9 cellular contexts compared by ENCODE assay signal in the genomic region with DNA sequence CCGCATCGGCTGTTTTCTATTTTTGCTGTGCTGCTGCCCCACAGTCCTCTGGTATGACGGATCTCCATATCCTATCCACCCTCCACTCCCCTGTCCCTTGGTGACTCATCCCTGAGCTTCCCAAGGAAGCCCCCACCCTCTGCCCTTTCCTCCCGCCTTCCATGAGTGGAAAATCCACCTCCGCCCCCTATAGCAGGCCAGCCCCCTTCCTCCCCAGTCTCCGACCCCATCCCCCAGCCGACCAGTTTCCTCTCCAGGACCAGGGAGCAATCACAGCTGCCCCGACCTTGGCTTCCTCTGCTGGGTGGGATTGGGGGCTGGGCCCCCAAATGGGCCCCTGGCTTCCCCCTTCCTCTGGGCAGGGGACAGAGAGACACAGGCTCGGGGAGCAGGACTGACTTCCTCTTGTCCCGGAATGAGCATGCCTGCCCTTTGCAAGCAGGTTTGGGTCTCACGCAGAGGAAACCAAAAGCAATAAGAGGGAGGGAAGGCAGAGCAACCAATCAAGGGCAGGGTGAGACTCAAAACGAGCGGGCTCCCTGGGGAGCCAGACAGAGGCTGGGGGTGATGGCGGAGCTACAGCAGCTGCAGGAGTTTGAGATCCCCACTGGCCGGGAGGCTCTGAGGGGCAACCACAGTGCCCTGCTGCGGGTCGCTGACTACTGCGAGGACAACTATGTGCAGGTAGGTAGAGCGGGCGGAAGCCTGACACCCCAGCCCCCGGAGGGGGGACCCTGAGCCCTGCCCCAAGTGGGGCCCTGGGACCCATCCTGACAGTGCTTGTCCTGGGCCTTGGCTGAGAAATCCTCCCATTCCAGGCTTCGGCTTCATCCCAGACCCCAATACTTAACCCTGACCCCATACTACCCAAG. TPM values are rescaled to one million over a fixed set of nuclear protein-coding genes. Genes with fewer than 3 reads are reported as not detected.
DNase-seq lines count a peak whose midpoint lies in the region; ATAC-seq, FAIRE-seq and TF ChIP-seq lines count a peak whose summit lies in the region.
"Had no signal": no experiment of that assay in that cellular context is flagged by ENCODE, and none has a peak within 500 bp of the region (broad histone marks: within the 10 kb centered on the region; RNA-seq: fewer than 3 reads in every experiment).

A gene with protein sequence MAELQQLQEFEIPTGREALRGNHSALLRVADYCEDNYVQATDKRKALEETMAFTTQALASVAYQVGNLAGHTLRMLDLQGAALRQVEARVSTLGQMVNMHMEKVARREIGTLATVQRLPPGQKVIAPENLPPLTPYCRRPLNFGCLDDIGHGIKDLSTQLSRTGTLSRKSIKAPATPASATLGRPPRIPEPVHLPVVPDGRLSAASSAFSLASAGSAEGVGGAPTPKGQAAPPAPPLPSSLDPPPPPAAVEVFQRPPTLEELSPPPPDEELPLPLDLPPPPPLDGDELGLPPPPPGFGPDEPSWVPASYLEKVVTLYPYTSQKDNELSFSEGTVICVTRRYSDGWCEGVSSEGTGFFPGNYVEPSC (plus strand): TSS at position 550 of the 872 bp plus-strand sequence. CDS start 18 bp downstream, at position 568.
Gene GNGT2 (minus strand): TSS at position 417 of the 872 bp plus-strand sequence. CDS start 3,152 bp downstream, outside the sequence.

- DNase-seq in GM19238 (ENCODE audit: insufficient read length, low spot score) (peak; percentile 93), H1 (ENCODE audit: low read depth in 1 of 2, low spot score in 2 of 2) (peak in 1 of 2 experiments; percentile 60), neuronal stem cell (ENCODE audit: low spot score) (no peak), mucosa of gallbladder (ENCODE audit: low spot score) (no peak), NCI-H2171 treated with DMSO at 0.1 percent for 48 hours (lab: John Stamatoyannopoulos, UW) (no peak)

- H3K36me3 ChIP-seq in ACC112 (ENCODE audit: insufficient read depth, low read length) (no peaks in the 10 kb centered on the region), H1 (ENCODE audit: control insufficient read depth in 2 of 4, insufficient read depth in 4 of 4, low read length in 3 of 4) (no peaks in the 10 kb centered on the region), neuronal stem cell (replicated peaks in 1 of 2; ENCODE audit: control insufficient read depth in 2 of 2, insufficient read depth in 2 of 2, low read length in 2 of 2) (no peaks in the 10 kb centered on the region)

- H2BK20ac ChIP-seq in H1 (ENCODE audit: low read length) = peak within 1 kb of the TSS; percentile 93; the same call in 1 of the 2 replicates

- no peak within 1 kb of the TSS for H3K56ac ChIP-seq in H1 (replicated peaks; ENCODE audit: insufficient read length, low read depth, low read length)

- H2BK15ac ChIP-seq in H1 (ENCODE audit: low read length) (peak within 1 kb of the TSS; percentile 99), neuronal stem cell (ENCODE audit: low read length) (no peak within 1 kb of the TSS)

- no peak for TF ChIP-seq EP300 in H1 (IDR thresholded peaks at IDR 0.05; ENCODE audit: borderline replicate concordance in 1 of 2, low read depth in 2 of 2, low read length in 2 of 2)

- H3K9me3 ChIP-seq in H1 (ENCODE audit: insufficient read depth in 2 of 2, low read depth in 1 of 2, low read length in 1 of 2) (no peaks in the 10 kb centered on the region), neuronal stem cell (replicated peaks in 1 of 2; ENCODE audit: control insufficient read depth in 2 of 2, insufficient read depth in 1 of 2, low read depth in 1 of 2, low read length in 2 of 2) (no peaks in the 10 kb centered on the region)

- FAIRE-seq in H1 (lab: Jason Lieb, UNC) = no peak
- FAIRE-seq: G401.6 had no signal

- H4K5ac ChIP-seq in H1 (ENCODE audit: insufficient read length, low read depth, low read length) = no peak within 1 kb of the TSS

- ATAC-seq in HG03342 (IDR thresholded peaks at IDR 0.05; ENCODE audit: unreplicated experiment) = peak; percentile 80
- ATAC-seq in activated CD4-positive, CD25-positive, alpha-beta regulatory T cell treated with anti-CD3 and anti-CD28 coated beads, Interleukin-2, amount 50 U/mL, for 24 hours = peak; percentile 95 to 98

- H3K27ac ChIP-seq in ACC112 (ENCODE audit: low read depth, low read length) (no peak within 1 kb of the TSS), H1 (ENCODE audit: low read depth, low read length) (0 out of 2 replicates have a peak within 1 kb of the TSS, but pooled peaks have one; percentile 12), neuronal stem cell (replicated peaks; ENCODE audit: low read length) (no peak within 1 kb of the TSS)

- 64% methylated on average over 16 of the region's 22 CpGs; no CpG with 5 or more reads in 1 of the 2 experiments for WGBS in H1 (ENCODE audit: extremely low coverage in 1 of 2, insufficient coverage in 1 of 2, insufficient read length in 1 of 2, insufficient replicate concordance in 2 of 2, low coverage in 1 of 2, low lambda C conversion rate in 2 of 2, missing lambda C conversion rate in 1 of 2), 2 experiments
- WGBS in neuronal stem cell (ENCODE audit: extremely low coverage in 2 of 2, insufficient read length in 2 of 2, insufficient replicate concordance in 1 of 2), 2 donors = no CpG with 5 or more reads among the region's 22 CpGs

- no peak within 1 kb of the TSS for H3K23ac ChIP-seq in H1 (ENCODE audit: insufficient read length)
- no peak within 1 kb of the TSS for H3K23ac ChIP-seq in neuronal stem cell (ENCODE audit: low read depth, low read length, poor library complexity)

- H3K4me2 ChIP-seq in H1 (ENCODE audit: insufficient read depth in 1 of 2, low read depth in 2 of 2, low read length in 2 of 2) (peak within 1 kb of the TSS; percentile 50 to 59), neuronal stem cell (ENCODE audit: insufficient read depth, low read length, poor library complexity, severe bottlenecking) (no peak within 1 kb of the TSS)

- no peak for TF ChIP-seq RAD21 in H1 (IDR thresholded peaks at IDR 0.05 in 1 of 2, conservative IDR thresholded peaks at IDR 0.05 in 1 of 2; ENCODE audit: low read depth in 2 of 2, low read length in 2 of 2)

- H3K14ac ChIP-seq in H1 (ENCODE audit: insufficient read length) (no peak within 1 kb of the TSS), neuronal stem cell (ENCODE audit: low read length) (peak within 1 kb of the TSS; percentile 63)

- H2BK120ac ChIP-seq in H1 (replicated peaks; ENCODE audit: low read depth, low read length) (no peak within 1 kb of the TSS), neuronal stem cell (ENCODE audit: low read depth, low read length) (peak within 1 kb of the TSS; percentile 72)

- H4K8ac ChIP-seq in H1 (ENCODE audit: extremely low read depth, insufficient read depth, low read length) (no peak within 1 kb of the TSS; the same call in 1 of the 2 replicates), neuronal stem cell (ENCODE audit: low read depth, low read length) (peak within 1 kb of the TSS; percentile 23)

- peak within 1 kb of the TSS; percentile 39; the same call in 1 of the 2 replicates for H2BK12ac ChIP-seq in H1 (ENCODE audit: low read depth, low read length)
- peak within 1 kb of the TSS; percentile 10 for H2BK12ac ChIP-seq in neuronal stem cell (ENCODE audit: low read length)

- TF ChIP-seq CTCF in H1 (IDR thresholded peaks at IDR 0.05; ENCODE audit: control extremely low read depth in 1 of 3, insufficient read depth in 1 of 3, low read depth in 1 of 3, low read length in 3 of 3) = no peak

- CTCF ChIA-PET in H1 (lab: Charles Lee; ENCODE audit: partially characterized antibody) = interaction anchor here (0.6 to 1.7 kb wide), 2 partner anchors 17 to 99 kb away, joined by 3 to 6 read pairs; no protein-coding TSS in a partner anchor

- peaks cover 31% of the 10 kb centered on the region for H3K27me3 ChIP-seq in ACC112 (ENCODE audit: insufficient read depth, low read length)
- peaks cover 0 to 3% (median 0%) of the 10 kb centered on the region in 4 experiments; a peak in 2 of 7 replicates for H3K27me3 ChIP-seq in H1 (replicated peaks in 1 of 4; ENCODE audit: control insufficient read depth in 3 of 4, extremely low read depth in 1 of 4, insufficient read depth in 3 of 4, low read length in 3 of 4)
- peaks cover 0 to 51% (median 0%) of the 10 kb centered on the region in 3 experiments for H3K27me3 ChIP-seq in neuronal stem cell (ENCODE audit: control insufficient read depth in 3 of 3, insufficient read depth in 3 of 3, low read depth in 1 of 3, low read length in 3 of 3)

- H2AK5ac ChIP-seq in H1 (ENCODE audit: low read depth, low read length) (peak within 1 kb of the TSS; percentile 69; the same call in 1 of the 2 replicates), neuronal stem cell (ENCODE audit: low read depth, low read length) (no peak within 1 kb of the TSS)

- POLR2A ChIA-PET in H1 (lab: Charles Lee; ENCODE audit: partially characterized antibody) = interaction anchor here (1.0 to 1.9 kb wide), 4 partner anchors 10 to 17 kb away, joined by 3 to 6 read pairs (median 4); no protein-coding TSS in a partner anchor

- H3K4me1 ChIP-seq in ACC112 (ENCODE audit: control insufficient read depth, insufficient read depth, low read length, unreplicated experiment) (peaks cover 9% of the 10 kb centered on the region), H1 (replicated peaks in 1 of 4; ENCODE audit: control insufficient read depth in 3 of 4, insufficient read depth in 4 of 4, low read length in 3 of 4) (peaks cover 5 to 19% (median 13%) of the 10 kb centered on the region in 4 experiments), neuronal stem cell (ENCODE audit: control insufficient read depth in 2 of 2, insufficient read depth in 1 of 2, low read depth in 1 of 2, low read length in 2 of 2) (peaks cover 0 to 13% of the 10 kb centered on the region in 2 donors)

- H4K91ac ChIP-seq in H1 (replicated peaks; ENCODE audit: insufficient read length, low read length) (no peak within 1 kb of the TSS), neuronal stem cell (ENCODE audit: low read depth, low read length, poor library complexity) (no peak within 1 kb of the TSS)

- H3K18ac ChIP-seq in H1 (ENCODE audit: extremely low read depth, low read length) (peak within 1 kb of the TSS; percentile 78), neuronal stem cell (ENCODE audit: low read length) (peak within 1 kb of the TSS; percentile 78)

- no peaks in the 10 kb centered on the region for H3K79me2 ChIP-seq in ACC112 (ENCODE audit: control insufficient read depth, insufficient read depth, low read length, unreplicated experiment)
- no peaks in the 10 kb centered on the region for H3K79me2 ChIP-seq in H1 (ENCODE audit: control insufficient read depth in 1 of 2, insufficient read depth in 2 of 2, low read length in 2 of 2)

- H3K9ac ChIP-seq in H1 (replicated peaks in 1 of 4; ENCODE audit: extremely low read depth in 1 of 4, low read depth in 3 of 4, low read length in 3 of 4) (no peak within 1 kb of the TSS; a peak in 1 of 7 replicates), neuronal stem cell (ENCODE audit: low read depth, low read length, poor library complexity) (no peak within 1 kb of the TSS)

- H4K20me1 ChIP-seq in H1 (replicated peaks in 1 of 2; ENCODE audit: control insufficient read depth in 1 of 2, insufficient read depth in 2 of 2, low read length in 2 of 2) = no peaks in the 10 kb centered on the region

- H3K4me3 ChIP-seq in ACC112 (ENCODE audit: low read depth, low read length) (peak within 1 kb of the TSS; percentile 56), H1 (ENCODE audit: extremely low read depth in 1 of 4, insufficient read depth in 2 of 4, low read depth in 3 of 4, low read length in 4 of 4) (peak within 1 kb of the TSS in 1 of 4 experiments; percentile 23; a peak in 3 of 8 replicates), neuronal stem cell (ENCODE audit: low read length in 2 of 2) (no peak within 1 kb of the TSS)

- peak within 1 kb of the TSS; percentile 44; the same call in 1 of the 2 replicates for H2BK5ac ChIP-seq in H1 (ENCODE audit: low read depth, low read length)
- H2BK5ac ChIP-seq in neuronal stem cell (ENCODE audit: low read length) = no peak within 1 kb of the TSS

- H3K79me1 ChIP-seq in H1 (ENCODE audit: low read depth, low read length) (no peaks in the 10 kb centered on the region), neuronal stem cell (ENCODE audit: low read depth, low read length) (no peaks in the 10 kb centered on the region)

- H3K4ac ChIP-seq in H1 (replicated peaks; ENCODE audit: insufficient read length, low read depth, low read length) (peak within 1 kb of the TSS; percentile 46), neuronal stem cell (ENCODE audit: low read length) (no peak within 1 kb of the TSS)

- peak in 1 of 2 experiments; percentile 40; a peak in 1 of 3 replicates for TF ChIP-seq POLR2A in H1 (IDR thresholded peaks at IDR 0.05; ENCODE audit: control extremely low read depth in 1 of 2, low read depth in 2 of 2, low read length in 2 of 2)

- no peaks in the 10 kb centered on the region for H3K23me2 ChIP-seq in H1 (ENCODE audit: low read depth, low read length)

- H2AFZ ChIP-seq in ACC112 (ENCODE audit: low read length, unreplicated experiment) (no peak within 1 kb of the TSS), H1 (ENCODE audit: low read length) (peak within 1 kb of the TSS; percentile 81), neuronal stem cell (ENCODE audit: low read length) (peak within 1 kb of the TSS; percentile 84)

RNA-seq across cellular contexts. Expression of the first gene that starts in this region (rescaled TPM):
- 1.1 and 1.3 TPM in 2 replicates for total RNA-seq in H1 (2021; fragmentation: NEBNext Ultra II Directional; extraction: Animal tissue kit (Norgen Biotek cat#: 25700))
- 2.5 and 3.6 TPM in 2 replicates for polyA plus RNA-seq in H1 (2011; rRNA removed)
- 2.1 TPM for polyA plus RNA-seq in H1 (2011; cell fraction: cytosol; rRNA removed)
- 2.9 TPM for polyA plus RNA-seq in H1 (2011; cell fraction: nucleus; rRNA removed)
- polyA plus RNA-seq in H1 (2012, experiment 1 of 2) = 0.54 to 1.8 TPM (median 1.5 TPM) in 4 replicates
- polyA plus RNA-seq in H1 (2012, experiment 2 of 2) = 1.7 TPM
- polyA plus RNA-seq in H1 (2013, experiment 1 of 2) = 1.4 TPM
- polyA plus RNA-seq in H1 (2013, experiment 2 of 2) = 1.4 TPM
- polyA minus RNA-seq in H1 (2011; rRNA and poly(A)+ RNA removed) = 1.3 and 3.8 TPM in 2 replicates
- polyA minus RNA-seq in H1 (2011; cell fraction: cytosol; rRNA and poly(A)+ RNA removed) = 2.5 TPM
- 4.5 TPM for polyA minus RNA-seq in H1 (2011; cell fraction: nucleus; rRNA and poly(A)+ RNA removed)
- 0.22 TPM for polyA plus RNA-seq in neuronal stem cell (2013, experiment 1 of 2)
- 0.22 TPM for polyA plus RNA-seq in neuronal stem cell (2013, experiment 2 of 2)
- 15.8 TPM for total RNA-seq in mucosa of gallbladder

RNA-seq across cellular contexts. Expression of gene GNGT2, which starts in this region (rescaled TPM):
- total RNA-seq in H1 (2021; fragmentation: NEBNext Ultra II Directional; extraction: Animal tissue kit (Norgen Biotek cat#: 25700)) = 0.73 and 1.4 TPM in 2 replicates
- polyA plus RNA-seq in H1 (2011; rRNA removed) = 1.3 and 1.7 TPM in 2 replicates
- 1.5 TPM for polyA plus RNA-seq in H1 (2011; cell fraction: cytosol; rRNA removed)
- 0.39 TPM for polyA plus RNA-seq in H1 (2011; cell fraction: nucleus; rRNA removed)
- polyA plus RNA-seq in H1 (2012, experiment 1 of 2) = 1.1 to 1.6 TPM (median 1.3 TPM) in 4 replicates
- polyA plus RNA-seq in H1 (2012, experiment 2 of 2) = 1.9 TPM
- 1.0 TPM for polyA plus RNA-seq in H1 (2013, experiment 1 of 2)
- 1.0 TPM for polyA plus RNA-seq in H1 (2013, experiment 2 of 2)
- 1.8 and 2.0 TPM in 2 replicates for polyA minus RNA-seq in H1 (2011; rRNA and poly(A)+ RNA removed)
- polyA minus RNA-seq in H1 (2011; cell fraction: cytosol; rRNA and poly(A)+ RNA removed) = not detected
- polyA minus RNA-seq in H1 (2011; cell fraction: nucleus; rRNA and poly(A)+ RNA removed) = 1.00 TPM
- 0.08 TPM for polyA plus RNA-seq in neuronal stem cell (2013, experiment 1 of 2)
- polyA plus RNA-seq in neuronal stem cell (2013, experiment 2 of 2) = 0.11 TPM
- total RNA-seq in mucosa of gallbladder = 3.4 TPM
